8 cellular contexts compared by ENCODE assay signal in the genomic region with DNA sequence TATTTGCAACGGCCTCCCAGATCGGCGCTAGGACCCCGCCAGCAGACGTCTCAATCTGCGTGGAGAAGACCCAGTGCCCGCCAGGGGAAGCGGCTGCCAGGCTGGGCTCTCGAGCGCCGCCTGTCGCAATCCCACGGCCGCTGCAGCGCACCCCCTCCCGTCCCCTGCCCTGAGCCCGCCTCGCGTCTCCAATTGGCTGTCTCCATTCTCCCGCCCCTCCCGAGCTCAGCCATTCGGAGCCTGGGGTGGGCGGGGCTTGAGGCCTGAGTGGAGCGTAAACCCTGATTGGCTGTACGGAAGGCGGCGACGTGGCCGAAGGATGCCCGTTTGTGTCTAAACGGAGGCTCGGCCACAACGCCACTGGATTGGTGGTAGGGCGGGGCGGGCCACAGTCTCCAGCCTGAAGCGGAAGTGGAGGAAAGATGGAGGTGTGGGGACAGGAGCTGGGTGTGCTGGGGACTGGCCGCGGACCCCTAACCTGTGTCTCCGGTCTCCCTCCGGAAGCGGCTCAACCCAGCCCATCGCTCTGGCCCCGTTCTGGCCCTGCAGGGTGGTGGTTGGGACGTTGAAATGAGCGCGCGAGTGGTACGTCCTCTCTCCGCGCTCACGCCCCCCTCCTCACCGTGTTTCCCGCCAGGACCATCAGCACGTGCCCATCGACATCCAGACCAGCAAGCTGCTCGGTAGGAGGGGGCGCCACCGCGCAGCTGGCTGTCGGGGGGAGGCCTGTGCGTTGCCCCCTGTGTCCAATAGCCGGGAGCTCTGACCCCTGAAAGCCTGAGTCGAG. TPM values are rescaled to one million over a fixed set of nuclear protein-coding genes. Genes with fewer than 3 reads are reported as not detected.
A peak's percentile ranks its signal among the peaks of the same experiment; 100 is the strongest.
DNase-seq lines count a peak whose midpoint lies in the region; ATAC-seq, FAIRE-seq and TF ChIP-seq lines count a peak whose summit lies in the region.

A gene with protein sequence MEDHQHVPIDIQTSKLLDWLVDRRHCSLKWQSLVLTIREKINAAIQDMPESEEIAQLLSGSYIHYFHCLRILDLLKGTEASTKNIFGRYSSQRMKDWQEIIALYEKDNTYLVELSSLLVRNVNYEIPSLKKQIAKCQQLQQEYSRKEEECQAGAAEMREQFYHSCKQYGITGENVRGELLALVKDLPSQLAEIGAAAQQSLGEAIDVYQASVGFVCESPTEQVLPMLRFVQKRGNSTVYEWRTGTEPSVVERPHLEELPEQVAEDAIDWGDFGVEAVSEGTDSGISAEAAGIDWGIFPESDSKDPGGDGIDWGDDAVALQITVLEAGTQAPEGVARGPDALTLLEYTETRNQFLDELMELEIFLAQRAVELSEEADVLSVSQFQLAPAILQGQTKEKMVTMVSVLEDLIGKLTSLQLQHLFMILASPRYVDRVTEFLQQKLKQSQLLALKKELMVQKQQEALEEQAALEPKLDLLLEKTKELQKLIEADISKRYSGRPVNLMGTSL (plus strand): TSS at position 389 of the 787 bp plus-strand sequence. CDS start 34 bp downstream, at position 423.

- peak within 1 kb of the TSS; percentile 78 for H3K9ac ChIP-seq in HepG2 (ENCODE audit: insufficient read depth, low read depth, low read length)

- CTCF ChIA-PET in HepG2 (lab: Yijun Ruan, JAX; ENCODE audit: low intra/inter-chr PET ratio, low total read pairs), result interaction anchor here (0.9 to 2.1 kb wide), 6 partner anchors 22 to 130 kb away, joined by 5 to 54 read pairs (median 10); a partner anchor contains a TSS

- peak within 1 kb of the TSS; percentile 83 for H3K27ac ChIP-seq in C4-2B
- peak within 1 kb of the TSS; percentile 63 for H3K27ac ChIP-seq in HepG2 (ENCODE audit: extremely low read length, insufficient read depth, low read length)

- no peaks in the 10 kb centered on the region; a peak in 1 of 5 replicates for H3K27me3 ChIP-seq in HepG2 (ENCODE audit: control insufficient read depth in 1 of 2, insufficient read depth in 2 of 2, low read length in 2 of 2)

- H4K20me1 ChIP-seq in HepG2 (ENCODE audit: insufficient read depth, low read length), result no peaks in the 10 kb centered on the region

- FAIRE-seq in HepG2 (lab: Jason Lieb, UNC), result peak; percentile 95

- peaks cover 13 to 26% of the 10 kb centered on the region in 2 experiments for H3K36me3 ChIP-seq in HepG2 (replicated peaks in 1 of 2; ENCODE audit: control insufficient read depth in 1 of 2, insufficient read depth in 2 of 2, low read length in 2 of 2)

- peak within 1 kb of the TSS; percentile 82 for H2AFZ ChIP-seq in HepG2 (ENCODE audit: low read length)

- peaks cover 17% of the 10 kb centered on the region for H3K79me2 ChIP-seq in HepG2 (ENCODE audit: insufficient read depth, low read length)

- TF ChIP-seq RAD21 in HepG2 (CRISPR knock-in tag; IDR thresholded peaks at IDR 0.05), result peak; percentile 99

- in situ Hi-C loops in HepG2 (cut with HindIII; ENCODE audit: extremely low pct_ligation_motif_present, low pct_unique_long_range_greater_than_20kb), result no loop called here

- H3K4me2 ChIP-seq in HepG2 (ENCODE audit: low read depth, low read length), result peak within 1 kb of the TSS; percentile 98

- H3K4me3 ChIP-seq in HepG2 (replicated peaks in 1 of 3; ENCODE audit: insufficient read depth in 1 of 3, low read depth in 2 of 3, low read length in 3 of 3), result peak within 1 kb of the TSS; percentile 66 to 95 (median 92)

- ATAC-seq in GM19351 (IDR thresholded peaks at IDR 0.05; ENCODE audit: unreplicated experiment), result peak; percentile 95
- ATAC-seq in HG03558 (IDR thresholded peaks at IDR 0.05; ENCODE audit: extremely low read depth, unreplicated experiment), result peak; percentile 85
- ATAC-seq in HepG2, result peak; percentile 97

- intact Hi-C loops in HepG2 (cut with micrococcal nuclease; ENCODE audit: unreplicated experiment), result loop anchor here (1.0 to 2.0 kb wide), 4 partner anchors 14 to 130 kb away; a partner anchor contains a TSS

- POLR2A ChIA-PET in HepG2 (lab: Yijun Ruan, JAX), result interaction anchor here (0.6 to 9.9 kb wide), 31 partner anchors 13 to 321 kb away, joined by 3 to 267 read pairs (median 4); a partner anchor contains a TSS

- H3K9me3 ChIP-seq in HepG2 (ENCODE audit: low read length), result no peaks in the 10 kb centered on the region

- TF ChIP-seq EP300 in HepG2 (IDR thresholded peaks at IDR 0.05; ENCODE audit: low read depth in 2 of 2, low read length in 2 of 2), result 0 out of 4 replicates have a peak, but pooled peaks of 1 of the 2 experiments have one; percentile 62
- TF ChIP-seq EP300 in HepG2 (CRISPR knock-in tag; IDR thresholded peaks at IDR 0.05; ENCODE audit: borderline replicate concordance), result peak; percentile 75; the same call in 1 of the 2 replicates

- 1% methylated on average over 58 of the region's 63 CpGs for WGBS in HepG2 (ENCODE audit: low lambda C conversion rate)

- BruUV-seq in HepG2 (replicated peaks; lab: Mats Ljungman, UMichigan), result TSS peak; percentile 87

- H3K4me1 ChIP-seq in HepG2 (ENCODE audit: insufficient read depth, low read length), result peaks cover 51% of the 10 kb centered on the region

- peak; percentile 92 to 95 for TF ChIP-seq POLR2A in HepG2 (IDR thresholded peaks at IDR 0.05; ENCODE audit: insufficient read depth in 1 of 2, low read depth in 2 of 2, low read length in 2 of 2)

- DNase-seq in NCI-H748 treated with DMSO at 0.1 percent for 48 hours (lab: John Stamatoyannopoulos, UW) (peak; percentile 98), dermis blood vessel endothelial cell (peak; percentile 100), HepG2 (ENCODE audit: low spot score) (peak; percentile 99)
- DNase-seq in activated CD4-positive, alpha-beta T cell treated with anti-CD3 and anti-CD28 coated beads, Interleukin-2, amount 50 U/mL, for 4 hours, result peak; percentile 97
- DNase-seq in stimulated activated CD4-positive, alpha-beta T cell treated with anti-CD3 and anti-CD28 coated beads, Interleukin-4, amount 100 ng/mL, for 24 hours, result peak; percentile 99

- peak; percentile 100 for TF ChIP-seq CTCF in C4-2B (conservative IDR thresholded peaks at IDR 0.05)
- TF ChIP-seq CTCF in HepG2 (CRISPR knock-in tag; IDR thresholded peaks at IDR 0.05), result peak; percentile 100

TF ChIP-seq in HepG2, 621 proteins besides CTCF, POLR2A, EP300 and RAD21 (continues in another document):
- TF ChIP-seq, protein P1, sequence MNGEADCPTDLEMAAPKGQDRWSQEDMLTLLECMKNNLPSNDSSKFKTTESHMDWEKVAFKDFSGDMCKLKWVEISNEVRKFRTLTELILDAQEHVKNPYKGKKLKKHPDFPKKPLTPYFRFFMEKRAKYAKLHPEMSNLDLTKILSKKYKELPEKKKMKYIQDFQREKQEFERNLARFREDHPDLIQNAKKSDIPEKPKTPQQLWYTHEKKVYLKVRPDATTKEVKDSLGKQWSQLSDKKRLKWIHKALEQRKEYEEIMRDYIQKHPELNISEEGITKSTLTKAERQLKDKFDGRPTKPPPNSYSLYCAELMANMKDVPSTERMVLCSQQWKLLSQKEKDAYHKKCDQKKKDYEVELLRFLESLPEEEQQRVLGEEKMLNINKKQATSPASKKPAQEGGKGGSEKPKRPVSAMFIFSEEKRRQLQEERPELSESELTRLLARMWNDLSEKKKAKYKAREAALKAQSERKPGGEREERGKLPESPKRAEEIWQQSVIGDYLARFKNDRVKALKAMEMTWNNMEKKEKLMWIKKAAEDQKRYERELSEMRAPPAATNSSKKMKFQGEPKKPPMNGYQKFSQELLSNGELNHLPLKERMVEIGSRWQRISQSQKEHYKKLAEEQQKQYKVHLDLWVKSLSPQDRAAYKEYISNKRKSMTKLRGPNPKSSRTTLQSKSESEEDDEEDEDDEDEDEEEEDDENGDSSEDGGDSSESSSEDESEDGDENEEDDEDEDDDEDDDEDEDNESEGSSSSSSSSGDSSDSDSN (CRISPR knock-in tag; IDR thresholded peaks at IDR 0.05), result peak; percentile 51

RNA-seq across cellular contexts. Expression of the gene that starts here (rescaled TPM):
- total RNA-seq in dermis blood vessel endothelial cell (48.0 and 76.6 TPM in 2 replicates), HepG2 (2016; rRNA removed; fragmentation: Illumina TruSeq; extraction: Trizol) (86.8 and 128 TPM in 2 replicates)
- 13.1 and 20.6 TPM in 2 replicates for total RNA-seq in HepG2 (2016; cell fraction: cytosol; rRNA removed; fragmentation: Illumina TruSeq; extraction: Trizol; ENCODE audit: low read depth)
- total RNA-seq in HepG2 (2016; cell fraction: insoluble cytoplasmic fraction; rRNA removed; fragmentation: Illumina TruSeq; extraction: Trizol), result 90.9 and 132 TPM in 2 replicates
- 26.2 and 30.9 TPM in 2 replicates for total RNA-seq in HepG2 (2016; cell fraction: membrane; rRNA removed; fragmentation: Illumina TruSeq; extraction: Trizol)
- 159 and 187 TPM in 2 replicates for total RNA-seq in HepG2 (2016; cell fraction: nucleus; rRNA removed; fragmentation: Illumina TruSeq; extraction: Trizol)
- 154 and 183 TPM in 2 replicates for polyA plus RNA-seq in HepG2 (2011; rRNA removed)
- polyA plus RNA-seq in HepG2 (2011; cell fraction: cytosol; rRNA removed), result 59.3 and 67.0 TPM in 2 replicates
- polyA plus RNA-seq in HepG2 (2011; cell fraction: nucleus; rRNA removed), result 2,013 and 2,090 TPM in 2 replicates
- polyA plus RNA-seq in HepG2 (2012), result 136 and 152 TPM in 2 replicates
- 10.8 and 13.3 TPM in 2 replicates for polyA plus RNA-seq in HepG2 (2016; cell fraction: cytosol; fragmentation: Illumina TruSeq; extraction: Trizol; ENCODE audit: low read depth)
- polyA plus RNA-seq in HepG2 (2016; cell fraction: insoluble cytoplasmic fraction; fragmentation: Illumina TruSeq; extraction: Trizol; ENCODE audit: low read depth), result 72.7 and 80.7 TPM in 2 replicates
- polyA plus RNA-seq in HepG2 (2016; cell fraction: membrane; fragmentation: Illumina TruSeq; extraction: Trizol; ENCODE audit: low read depth), result 16.6 and 19.4 TPM in 2 replicates
- 373 and 385 TPM in 2 replicates for polyA plus RNA-seq in HepG2 (2016; cell fraction: nucleus; fragmentation: Illumina TruSeq; extraction: Trizol; ENCODE audit: insufficient read depth, low read depth)
- 116 and 143 TPM in 2 replicates for polyA minus RNA-seq in HepG2 (2011; rRNA and poly(A)+ RNA removed; ENCODE audit: low replicate concordance)
- polyA minus RNA-seq in HepG2 (2011; cell fraction: cytosol; rRNA and poly(A)+ RNA removed), result 25.7 and 29.3 TPM in 2 replicates
- 252 and 268 TPM in 2 replicates for polyA minus RNA-seq in HepG2 (2011; cell fraction: nucleus; rRNA and poly(A)+ RNA removed)

Comparison
In these comparisons a context has a peak if more than half of its experiments do, and no peak if none do; other contexts are left out.
1. Peak in every context shown above with its lines: DNase-seq, ATAC-seq, H3K4me3 ChIP-seq and H3K27ac ChIP-seq.